In genomic region chr18:70044626-70045025, GRCh38 we compare ENCODE assay signal across 1 cellular context.
TF ChIP-seq lines count a peak whose summit lies in the region.

No MANE protein-coding gene starts in this region.

TF ChIP-seq in HCT116, 20 proteins besides CTCF, POLR2A, EP300 and RAD21 (continued from another document):
- no peak for TF ChIP-seq REST (IDR thresholded peaks at IDR 0.05; ENCODE audit: low read depth)
- TF ChIP-seq POLR2AphosphoS5 (IDR thresholded peaks at IDR 0.05; ENCODE audit: low read depth, low read length), result no peak
- TF ChIP-seq, protein P1, sequence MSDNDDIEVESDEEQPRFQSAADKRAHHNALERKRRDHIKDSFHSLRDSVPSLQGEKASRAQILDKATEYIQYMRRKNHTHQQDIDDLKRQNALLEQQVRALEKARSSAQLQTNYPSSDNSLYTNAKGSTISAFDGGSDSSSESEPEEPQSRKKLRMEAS (IDR thresholded peaks at IDR 0.05), result 0 out of 2 replicates have a peak, but pooled peaks have one; percentile 14
- TF ChIP-seq ELF1 (IDR thresholded peaks at IDR 0.05; ENCODE audit: borderline replicate concordance, low read depth), result no peak
- TF ChIP-seq ATF3 (IDR thresholded peaks at IDR 0.05), result peak; percentile 64
- TF ChIP-seq EZH2 (IDR thresholded peaks at IDR 0.05), result no peak
